Comparison of ENCODE assay signal across 12 cellular contexts in the genomic region with DNA sequence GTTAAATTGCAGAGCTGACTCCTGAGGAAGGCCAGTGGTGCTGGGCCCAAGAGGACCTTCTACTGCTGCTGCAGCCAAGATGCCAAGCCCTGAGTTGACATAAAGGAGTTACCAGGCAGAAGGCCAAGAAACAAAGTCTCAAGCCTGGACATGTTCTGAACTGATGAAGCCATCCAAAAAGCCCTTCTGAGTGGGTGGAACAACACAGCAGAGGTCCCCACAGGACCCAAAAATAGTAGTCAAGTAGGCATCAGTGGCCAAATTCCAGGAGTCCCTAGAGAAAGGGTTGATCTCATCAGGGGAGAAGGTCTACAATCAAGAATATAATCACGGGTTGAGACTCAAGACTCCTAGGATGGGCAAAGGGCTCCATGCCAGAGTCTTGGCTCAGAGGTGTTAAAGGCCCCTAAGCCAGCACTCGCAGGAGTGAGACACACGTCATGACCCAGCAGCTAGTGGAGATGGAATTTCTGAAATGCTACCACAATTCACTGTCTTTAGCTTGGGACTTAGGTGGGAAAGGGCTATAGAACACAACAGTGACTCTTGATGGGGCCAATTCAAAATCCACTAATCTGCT.
DNase-seq lines count a peak whose midpoint lies in the region; ATAC-seq, FAIRE-seq and TF ChIP-seq lines count a peak whose summit lies in the region.
"Had no signal": no experiment of that assay in that cellular context is flagged by ENCODE, and none has a peak within 500 bp of the region (broad histone marks: within the 10 kb centered on the region; RNA-seq: fewer than 3 reads in every experiment).

No MANE protein-coding gene starts in this region.

- H3K27me3 ChIP-seq in ACC112 (ENCODE audit: insufficient read depth, low read length) (no peaks in the 10 kb centered on the region), brain microvascular endothelial cell (replicated peaks) (no peaks in the 10 kb centered on the region), left lung (no peaks in the 10 kb centered on the region)

- DNase-seq in HS-27A (ENCODE audit: low read depth) (peak; percentile 59), brain microvascular endothelial cell (peak; percentile 74), left lung (no peak), OCI-M2 (lab: John Stamatoyannopoulos, UW; ENCODE audit: unreplicated experiment) (no peak), kidney (no peak)
- DNase-seq in stimulated activated naive B cell treated with anti-CD40 and anti-IgM and Interleukin-4, amounts not matched to agents 10 μg/mL and 1 μg/mL and 100 μg/mL, for 72 hours, result no peak
- DNase-seq: CD4-positive, alpha-beta memory T cell; NCI-H510A treated with DMSO at 0.1 percent for 48 hours; stimulated activated CD4-positive, alpha-beta T cell treated with anti-CD3 and anti-CD28 coated beads, Interleukin-15, amount 100 ng/mL, for 24 hours had no signal

- H3K79me2 ChIP-seq in ACC112 (ENCODE audit: control insufficient read depth, insufficient read depth, low read length, unreplicated experiment), result no peaks in the 10 kb centered on the region

- H3K4me1 ChIP-seq in ACC112 (ENCODE audit: control insufficient read depth, insufficient read depth, low read length, unreplicated experiment) (peaks cover 12% of the 10 kb centered on the region), left lung (peaks cover 0 to 4% of the 10 kb centered on the region in 2 donors), kidney (ENCODE audit: control insufficient read depth in 1 of 2, insufficient read depth in 1 of 2, low read depth in 1 of 2, low read length in 2 of 2) (no peaks in the 10 kb centered on the region)

- H3K36me3 ChIP-seq in ACC112 (ENCODE audit: insufficient read depth, low read length) (no peaks in the 10 kb centered on the region), brain microvascular endothelial cell (replicated peaks) (no peaks in the 10 kb centered on the region), left lung (no peaks in the 10 kb centered on the region), kidney (ENCODE audit: control insufficient read depth in 1 of 2, insufficient read depth in 2 of 2, low read length in 2 of 2) (no peaks in the 10 kb centered on the region)

- no peaks in the 10 kb centered on the region for H3K27me3 Mint-ChIP-seq in stimulated activated naive B cell treated with anti-CD40 and anti-IgM and Interleukin-4, amounts not matched to agents 10 μg/mL and 1 μg/mL and 100 μg/mL, for 72 hours
- H3K27me3 Mint-ChIP-seq: CD4-positive, alpha-beta memory T cell had no signal

- no peak for FAIRE-seq in kidney (lab: Jason Lieb, UNC)

- peaks cover 0 to 4% of the 10 kb centered on the region in 2 donors for H3K9me3 Mint-ChIP-seq in stimulated activated naive B cell treated with anti-CD40 and anti-IgM and Interleukin-4, amounts not matched to agents 10 μg/mL and 1 μg/mL and 100 μg/mL, for 72 hours
- H3K9me3 Mint-ChIP-seq: CD4-positive, alpha-beta memory T cell; stimulated activated effector memory CD8-positive, alpha-beta T cell treated with anti-CD3 and anti-CD28 coated beads, Interleukin-12 subunit alpha, Interleukin-12 subunit beta, amount 100 ng/mL, for 72 hours had no signal

- H3K4me1 Mint-ChIP-seq in stimulated activated naive B cell treated with anti-CD40 and anti-IgM and Interleukin-4, amounts not matched to agents 10 μg/mL and 1 μg/mL and 100 μg/mL, for 72 hours, result peaks cover 0 to 2% of the 10 kb centered on the region in 2 donors
- H3K4me1 Mint-ChIP-seq: CD4-positive, alpha-beta memory T cell had no signal

- H3K27ac ChIP-seq in ACC112 (ENCODE audit: low read depth, low read length), result peak overlapping the region; percentile 47
- no peak overlapping the region for H3K27ac ChIP-seq in brain microvascular endothelial cell
- H3K27ac ChIP-seq in left lung, result no peak overlapping the region
- no peak overlapping the region for H3K27ac ChIP-seq in kidney (ENCODE audit: low read depth in 2 of 2, low read length in 2 of 2)

- H3K4me3 Mint-ChIP-seq in stimulated activated naive B cell treated with anti-CD40 and anti-IgM and Interleukin-4, amounts not matched to agents 10 μg/mL and 1 μg/mL and 100 μg/mL, for 72 hours, result no peak overlapping the region
- H3K4me3 Mint-ChIP-seq: CD4-positive, alpha-beta memory T cell; stimulated activated effector memory CD8-positive, alpha-beta T cell treated with anti-CD3 and anti-CD28 coated beads, Interleukin-12 subunit alpha, Interleukin-12 subunit beta, amount 100 ng/mL, for 72 hours had no signal

- peak; percentile 56 for ATAC-seq in left lung
- no peak for ATAC-seq in stimulated activated naive B cell treated with anti-CD40 and anti-IgM and Interleukin-4, amounts not matched to agents 10 μg/mL and 1 μg/mL and 100 μg/mL, for 72 hours (replicated peaks)
- no peak for ATAC-seq in HG02852 (IDR thresholded peaks at IDR 0.05; ENCODE audit: unreplicated experiment)
- ATAC-seq: stimulated activated effector memory CD8-positive, alpha-beta T cell treated with anti-CD3 and anti-CD28 coated beads, Interleukin-12 subunit alpha, Interleukin-12 subunit beta, amount 100 ng/mL, for 72 hours had no signal

- in situ Hi-C loops in brain microvascular endothelial cell (cut with HindIII; ENCODE audit: low pct_ligation_motif_present, low sequenced_read_pairs), result no loop called here

- intact Hi-C loops in left lung (cut with DNase I), result no loop called here
- intact Hi-C loops in kidney (cut with DNase I), result no loop called here

- no peaks in the 10 kb centered on the region for H3K9me3 ChIP-seq in left lung
- H3K9me3 ChIP-seq in kidney (ENCODE audit: control insufficient read depth in 1 of 2, low read length in 2 of 2), result no peaks in the 10 kb centered on the region

- no peak overlapping the region for H3K4me3 ChIP-seq in ACC112 (ENCODE audit: low read depth, low read length)
- H3K4me3 ChIP-seq in brain microvascular endothelial cell (ENCODE audit: low read depth, low read length), result no peak overlapping the region
- H3K4me3 ChIP-seq in left lung, result no peak overlapping the region
- no peak overlapping the region for H3K4me3 ChIP-seq in kidney (ENCODE audit: low read length in 2 of 2)

- TF ChIP-seq CTCF in brain microvascular endothelial cell (IDR thresholded peaks at IDR 0.05; ENCODE audit: low read depth, low read length, missing control alignments), result no peak
- no peak for TF ChIP-seq CTCF in left lung (IDR thresholded peaks at IDR 0.05)
- no peak for TF ChIP-seq CTCF in kidney (IDR thresholded peaks at IDR 0.05; ENCODE audit: borderline replicate concordance, extremely low read depth, insufficient read depth)

- H2AFZ ChIP-seq in ACC112 (ENCODE audit: low read length, unreplicated experiment), result no peak overlapping the region

- no peak overlapping the region for H3K9ac ChIP-seq in kidney (ENCODE audit: low read length in 2 of 2)

- no peak overlapping the region for H3K27ac Mint-ChIP-seq in stimulated activated naive B cell treated with anti-CD40 and anti-IgM and Interleukin-4, amounts not matched to agents 10 μg/mL and 1 μg/mL and 100 μg/mL, for 72 hours
- H3K27ac Mint-ChIP-seq: CD4-positive, alpha-beta memory T cell; stimulated activated effector memory CD8-positive, alpha-beta T cell treated with anti-CD3 and anti-CD28 coated beads, Interleukin-12 subunit alpha, Interleukin-12 subunit beta, amount 100 ng/mL, for 72 hours had no signal

- peaks cover 1 to 6% of the 10 kb centered on the region in 2 donors for H3K36me3 Mint-ChIP-seq in stimulated activated naive B cell treated with anti-CD40 and anti-IgM and Interleukin-4, amounts not matched to agents 10 μg/mL and 1 μg/mL and 100 μg/mL, for 72 hours
- H3K36me3 Mint-ChIP-seq: CD4-positive, alpha-beta memory T cell; stimulated activated effector memory CD8-positive, alpha-beta T cell treated with anti-CD3 and anti-CD28 coated beads, Interleukin-12 subunit alpha, Interleukin-12 subunit beta, amount 100 ng/mL, for 72 hours had no signal

Comparison
In these comparisons a context has a peak if more than half of its experiments do, and no peak if none do; other contexts are left out.
1. DNase-seq: peak in HS-27A (single experiment) and brain microvascular endothelial cell (single experiment); none in left lung (0 of 2), stimulated activated naive B cell treated with anti-CD40 and anti-IgM and Interleukin-4, amounts not matched to agents 10 μg/mL and 1 μg/mL and 100 μg/mL, for 72 hours (single experiment), OCI-M2 (single experiment) and kidney (single experiment).